In genomic region chr17:43780135-43780534, GRCh38 we compare ENCODE assay signal across 8 cellular contexts. TPM values are rescaled to one million over a fixed set of nuclear protein-coding genes. Genes with fewer than 3 reads are reported as not detected.
DNase-seq lines count a peak whose midpoint lies in the region; ATAC-seq and TF ChIP-seq lines count a peak whose summit lies in the region.

TSS of gene CFAP97D1 (plus strand) at chr17:43780435. CDS start at chr17:43780463, 28 bp downstream.

- 79 to 82% methylated on average over 7 of the region's 7 CpGs for WGBS in ectodermal cell, 2 experiments

- DNase-seq in AG10803 (ENCODE audit: low read depth) (no peak), NB4 (ENCODE audit: low read depth) (no peak), dedifferentiated amniotic fluid mesenchymal stem cell (ENCODE audit: extremely low spot score) (no peak), RPMI8226 (no peak), AG08395 (ENCODE audit: low spot score) (no peak)
- no peak for DNase-seq in natural killer cell treated with Interleukin-12 subunit alpha and Interleukin-12 subunit beta and Interleukin-15 and Interleukin-18, amount 100 ng/mL, for 72 hours (ENCODE audit: low spot score)

- no peaks in the 10 kb centered on the region for H3K36me3 ChIP-seq in ectodermal cell (ENCODE audit: control insufficient read depth, insufficient read depth, low read length)

- no peaks in the 10 kb centered on the region for H3K36me3 Mint-ChIP-seq in natural killer cell treated with Interleukin-12 subunit alpha and Interleukin-12 subunit beta and Interleukin-15 and Interleukin-18, amount 100 ng/mL, for 72 hours

- no peak for TF ChIP-seq POLR2A in NB4 (IDR thresholded peaks at IDR 0.05; ENCODE audit: extremely low read depth, insufficient read length)

- no peaks in the 10 kb centered on the region for H3K9me3 Mint-ChIP-seq in natural killer cell treated with Interleukin-12 subunit alpha and Interleukin-12 subunit beta and Interleukin-15 and Interleukin-18, amount 100 ng/mL, for 72 hours

- H3K27me3 Mint-ChIP-seq in natural killer cell treated with Interleukin-12 subunit alpha and Interleukin-12 subunit beta and Interleukin-15 and Interleukin-18, amount 100 ng/mL, for 72 hours = peaks cover 37 to 48% of the 10 kb centered on the region in 2 donors

- no peak within 1 kb of the TSS for H3K27ac Mint-ChIP-seq in natural killer cell treated with Interleukin-12 subunit alpha and Interleukin-12 subunit beta and Interleukin-15 and Interleukin-18, amount 100 ng/mL, for 72 hours

- TF ChIP-seq CTCF in AG10803 (conservative IDR thresholded peaks at IDR 0.05; ENCODE audit: low read length) (no peak), NB4 (IDR thresholded peaks at IDR 0.05; ENCODE audit: low read depth, low read length) (no peak)

- no peaks in the 10 kb centered on the region for H3K4me1 ChIP-seq in ectodermal cell (ENCODE audit: control insufficient read depth, insufficient read depth, low read length)

- H3K4me3 ChIP-seq in AG10803 (ENCODE audit: low read length) (peak within 1 kb of the TSS; percentile 90), NB4 (ENCODE audit: low read depth, low read length) (peak within 1 kb of the TSS; percentile 58), ectodermal cell (ENCODE audit: insufficient read depth, low read depth, low read length) (peak within 1 kb of the TSS; percentile 95)

- ATAC-seq in natural killer cell treated with Interleukin-12 subunit alpha and Interleukin-12 subunit beta and Interleukin-15 and Interleukin-18, amount 100 ng/mL, for 72 hours = no peak
- no peak for ATAC-seq in HG03342 (IDR thresholded peaks at IDR 0.05; ENCODE audit: unreplicated experiment)

- no peak within 1 kb of the TSS for H3K27ac ChIP-seq in ectodermal cell (ENCODE audit: insufficient read depth, low read depth, low read length, poor library complexity, severe bottlenecking)

- H3K27me3 ChIP-seq in ectodermal cell (ENCODE audit: control insufficient read depth, insufficient read depth, low read length, poor library complexity, severe bottlenecking) = peaks cover 25% of the 10 kb centered on the region

- no peaks in the 10 kb centered on the region for H3K9me3 ChIP-seq in ectodermal cell (ENCODE audit: control insufficient read depth, low read length)

- peaks cover 0 to 9% of the 10 kb centered on the region in 2 donors for H3K4me1 Mint-ChIP-seq in natural killer cell treated with Interleukin-12 subunit alpha and Interleukin-12 subunit beta and Interleukin-15 and Interleukin-18, amount 100 ng/mL, for 72 hours (ENCODE audit: low read depth in 2 of 2)

- peak within 1 kb of the TSS; percentile 59 for H3K4me3 Mint-ChIP-seq in natural killer cell treated with Interleukin-12 subunit alpha and Interleukin-12 subunit beta and Interleukin-15 and Interleukin-18, amount 100 ng/mL, for 72 hours

RNA-seq across cellular contexts. Expression of gene CFAP97D1, which starts in this region (rescaled TPM):
- polyA plus RNA-seq in ectodermal cell (2013, experiment 1 of 4) = not detected
- not detected for polyA plus RNA-seq in ectodermal cell (2013, experiment 2 of 4)
- polyA plus RNA-seq in ectodermal cell (2013, experiment 3 of 4) = not detected
- polyA plus RNA-seq in ectodermal cell (2013, experiment 4 of 4) = not detected
- total RNA-seq in natural killer cell treated with Interleukin-12 subunit alpha and Interleukin-12 subunit beta and Interleukin-15 and Interleukin-18, amount 100 ng/mL, for 72 hours = not detected
